1 cellular context compared by ENCODE assay signal in genomic region chr19:41588497-41589209, GRCh38.
TF ChIP-seq lines count a peak whose summit lies in the region.

No MANE protein-coding gene starts in this region.

TF ChIP-seq in HepG2, 621 proteins besides CTCF, POLR2A, EP300 and RAD21 (continued from another document and continues in another):
- TF ChIP-seq PATZ1 (CRISPR knock-in tag; IDR thresholded peaks at IDR 0.05) (0 out of 2 replicates have a peak, but pooled peaks have one; percentile 18), HNRNPK (IDR thresholded peaks at IDR 0.05; ENCODE audit: low read depth, low read length, poor library complexity, severe bottlenecking) (no peak), SMYD3 (CRISPR knock-in tag; IDR thresholded peaks at IDR 0.05) (no peak), ZNF362 (CRISPR knock-in tag; IDR thresholded peaks at IDR 0.05; ENCODE audit: borderline replicate concordance) (no peak), ZBTB43 (CRISPR knock-in tag; conservative IDR thresholded peaks at IDR 0.05) (no peak; the same call in 1 of the 2 replicates), SP4 (CRISPR knock-in tag; IDR thresholded peaks at IDR 0.05) (no peak), ZBTB26 (CRISPR knock-in tag; IDR thresholded peaks at IDR 0.05; ENCODE audit: borderline replicate concordance) (peak; percentile 65; the same call in 1 of the 2 replicates), SOX5 (CRISPR knock-in tag; IDR thresholded peaks at IDR 0.05; ENCODE audit: borderline replicate concordance) (no peak), SAFB2 (CRISPR knock-in tag; IDR thresholded peaks at IDR 0.05; ENCODE audit: borderline replicate concordance, low read depth) (no peak), ZFP90 (CRISPR knock-in tag; IDR thresholded peaks at IDR 0.05; ENCODE audit: borderline replicate concordance) (no peak), BCLAF1 (IDR thresholded peaks at IDR 0.05) (no peak), STAG1 (CRISPR knock-in tag; IDR thresholded peaks at IDR 0.05) (no peak), SIN3A (IDR thresholded peaks at IDR 0.05; ENCODE audit: borderline replicate concordance, low read depth, low read length) (no peak), ZNF432 (CRISPR knock-in tag; IDR thresholded peaks at IDR 0.05; ENCODE audit: borderline replicate concordance) (no peak), PAX8 (CRISPR knock-in tag; IDR thresholded peaks at IDR 0.05; ENCODE audit: borderline replicate concordance) (no peak), RORA (CRISPR knock-in tag; IDR thresholded peaks at IDR 0.05) (no peak), ZNF660 (CRISPR knock-in tag; IDR thresholded peaks at IDR 0.05; ENCODE audit: borderline replicate concordance, low read depth) (no peak), MAFF (IDR thresholded peaks at IDR 0.05; ENCODE audit: low read depth, low read length) (no peak), AKAP8 (CRISPR knock-in tag; IDR thresholded peaks at IDR 0.05) (no peak), CBX5 (CRISPR knock-in tag; IDR thresholded peaks at IDR 0.05; ENCODE audit: borderline replicate concordance) (no peak), IKZF1 (IDR thresholded peaks at IDR 0.05) (no peak), ZMYM4 (CRISPR knock-in tag; IDR thresholded peaks at IDR 0.05) (no peak), SNRNP70 (IDR thresholded peaks at IDR 0.05; ENCODE audit: low read depth, low read length) (no peak), ATF7 (IDR thresholded peaks at IDR 0.05) (no peak), ATF7 (CRISPR knock-in tag; IDR thresholded peaks at IDR 0.05) (no peak), HMG20A (CRISPR knock-in tag; IDR thresholded peaks at IDR 0.05; ENCODE audit: borderline replicate concordance) (no peak), ZNF557 (CRISPR knock-in tag; IDR thresholded peaks at IDR 0.05) (no peak), ELF3 (CRISPR knock-in tag; IDR thresholded peaks at IDR 0.05) (0 out of 2 replicates have a peak, but pooled peaks have one; percentile 49), RFX5 (IDR thresholded peaks at IDR 0.05; ENCODE audit: low read depth, low read length) (no peak), IRX3 (CRISPR knock-in tag; IDR thresholded peaks at IDR 0.05; ENCODE audit: borderline replicate concordance, low read depth) (no peak), ZNF276 (CRISPR knock-in tag; IDR thresholded peaks at IDR 0.05; ENCODE audit: low read depth) (no peak), ZNF550 (CRISPR knock-in tag; IDR thresholded peaks at IDR 0.05; ENCODE audit: borderline replicate concordance) (no peak), ZBTB14 (CRISPR knock-in tag; IDR thresholded peaks at IDR 0.05) (no peak), NCOR1 (IDR thresholded peaks at IDR 0.05; ENCODE audit: borderline replicate concordance, low read length) (no peak), KLF11 (CRISPR knock-in tag; IDR thresholded peaks at IDR 0.05) (peak; percentile 83; the same call in 1 of the 2 replicates), MTF1 (CRISPR knock-in tag; IDR thresholded peaks at IDR 0.05) (no peak), THRA (CRISPR knock-in tag; IDR thresholded peaks at IDR 0.05; ENCODE audit: borderline replicate concordance) (peak; percentile 74), KAT2B (IDR thresholded peaks at IDR 0.05; ENCODE audit: borderline replicate concordance, low read depth, low read length) (no peak), GRHL1 (CRISPR knock-in tag; conservative IDR thresholded peaks at IDR 0.05) (no peak), ZNF12 (CRISPR knock-in tag; IDR thresholded peaks at IDR 0.05) (peak; percentile 61; the same call in 1 of the 2 replicates), ZNF225 (CRISPR knock-in tag; IDR thresholded peaks at IDR 0.05) (no peak), MYC (CRISPR knock-in tag; IDR thresholded peaks at IDR 0.05; ENCODE audit: borderline replicate concordance) (no peak), ZXDC (CRISPR knock-in tag; IDR thresholded peaks at IDR 0.05) (no peak), KLF12 (CRISPR knock-in tag; IDR thresholded peaks at IDR 0.05; ENCODE audit: borderline replicate concordance) (no peak)
